Comparison of ENCODE assay signal across 8 cellular contexts in genomic region chr10:122435212-122435827, GRCh38. TPM values are rescaled to one million over a fixed set of nuclear protein-coding genes. Genes with fewer than 3 reads are reported as not detected.
DNase-seq lines count a peak whose midpoint lies in the region; ATAC-seq and TF ChIP-seq lines count a peak whose summit lies in the region.

No MANE protein-coding gene starts in this region.

- no peak overlapping the region for H3K4me3 Mint-ChIP-seq in activated T-cell treated with anti-CD3 and anti-CD28 coated beads, Interleukin-2, amount 50 U/mL, for 4 hours

- H3K9me3 Mint-ChIP-seq in activated T-cell treated with anti-CD3 and anti-CD28 coated beads, Interleukin-2, amount 50 U/mL, for 4 hours = peaks cover 5% of the 10 kb centered on the region

- H3K79me2 ChIP-seq in OCI-LY1 (ENCODE audit: insufficient read depth, low read length) = no peaks in the 10 kb centered on the region

- H3F3A ChIP-seq in OCI-LY1 (ENCODE audit: insufficient read depth, low read length) = no peaks in the 10 kb centered on the region

- H3K9me3 ChIP-seq in OCI-LY1 (ENCODE audit: low read length) (no peaks in the 10 kb centered on the region), mucosa of descending colon (peaks cover 5% of the 10 kb centered on the region)

- no peak overlapping the region for H3K27ac ChIP-seq in OCI-LY1 (ENCODE audit: low read depth, low read length, poor library complexity, severe bottlenecking)
- peak overlapping the region in 31 of 59 donors; percentile 2 to 71 (median 30) for H3K27ac ChIP-seq in dorsolateral prefrontal cortex

- no peaks in the 10 kb centered on the region for H3K27me3 Mint-ChIP-seq in activated T-cell treated with anti-CD3 and anti-CD28 coated beads, Interleukin-2, amount 50 U/mL, for 4 hours (ENCODE audit: low read depth)

- intact Hi-C loops in dorsolateral prefrontal cortex (cut with DNase I) (loop anchor here (2.0 to 10.0 kb wide), 4 partner anchors 91 to 137 kb away; no protein-coding TSS in a partner anchor), mucosa of descending colon (cut with DNase I, micrococcal nuclease) (loop anchor here (1.0 to 5.0 kb wide), 2 partner anchors 136 to 138 kb away; no protein-coding TSS in a partner anchor)

- in situ Hi-C loops in ACHN (cut with HindIII; ENCODE audit: low pct_ligation_motif_present, low pct_unique_long_range_greater_than_20kb, low sequenced_read_pairs) = loop anchor here (25.0 kb wide), 1 partner anchor 148 kb away; no protein-coding TSS in a partner anchor

- no peaks in the 10 kb centered on the region for H3K27me3 ChIP-seq in OCI-LY1 (ENCODE audit: insufficient read depth, low read length)
- H3K27me3 ChIP-seq in dorsolateral prefrontal cortex = no peaks in the 10 kb centered on the region

- DNase-seq in ACHN = peak; percentile 62
- peak; percentile 55 for DNase-seq in HCEC 1CT
- no peak for DNase-seq in dorsolateral prefrontal cortex
- DNase-seq in mucosa of descending colon = peak in 1 of 3 donors; percentile 18
- no peak for DNase-seq in activated T-cell treated with anti-CD3 and anti-CD28 coated beads, Interleukin-2, amount 50 U/mL, for 4 hours
- no peak for DNase-seq in activated CD8-positive, alpha-beta memory T cell treated with anti-CD3 and anti-CD28 coated beads, Interleukin-2, amount 50 U/mL, for 48 hours

- no peaks in the 10 kb centered on the region for H4K20me1 ChIP-seq in OCI-LY1 (ENCODE audit: insufficient read depth, low read length)

- no peak overlapping the region for H3K4me2 ChIP-seq in OCI-LY1 (ENCODE audit: low read length)

- no peaks in the 10 kb centered on the region for H3K36me3 ChIP-seq in OCI-LY1 (ENCODE audit: insufficient read depth, low read length)
- no peaks in the 10 kb centered on the region for H3K36me3 ChIP-seq in mucosa of descending colon (ENCODE audit: low read depth)

- TF ChIP-seq CTCF in OCI-LY1 (IDR thresholded peaks at IDR 0.05; ENCODE audit: low read length) = peak; percentile 62
- TF ChIP-seq CTCF in dorsolateral prefrontal cortex (IDR thresholded peaks at IDR 0.05 in 54 of 56, conservative IDR thresholded peaks at IDR 0.05 in 2 of 56; ENCODE audit: low read depth in 1 of 56, partially characterized antibody in 56 of 56) = peak; percentile 71 to 96 (median 85)
- peak; percentile 14 for TF ChIP-seq CTCF in mucosa of descending colon (IDR thresholded peaks at IDR 0.05)

- ATAC-seq in mucosa of descending colon = peak; percentile 44
- ATAC-seq in activated T-cell treated with anti-CD3 and anti-CD28 coated beads, Interleukin-2, amount 50 U/mL, for 4 hours = no peak
- ATAC-seq in GM18498 (IDR thresholded peaks at IDR 0.05; ENCODE audit: unreplicated experiment) = no peak

- peaks cover 2% of the 10 kb centered on the region for H3K4me1 Mint-ChIP-seq in activated T-cell treated with anti-CD3 and anti-CD28 coated beads, Interleukin-2, amount 50 U/mL, for 4 hours (ENCODE audit: low read depth)

- H3K4me3 ChIP-seq in OCI-LY1 (ENCODE audit: low read depth, low read length, poor library complexity, severe bottlenecking) (no peak overlapping the region), dorsolateral prefrontal cortex (no peak overlapping the region), mucosa of descending colon (no peak overlapping the region)

- no peak overlapping the region for H3K9ac ChIP-seq in OCI-LY1 (ENCODE audit: low read length)

- H3K4me1 ChIP-seq in OCI-LY1 (ENCODE audit: insufficient read depth, low read length, severe bottlenecking) (no peaks in the 10 kb centered on the region), mucosa of descending colon (ENCODE audit: low read depth) (no peaks in the 10 kb centered on the region)

- H3K9me2 ChIP-seq in OCI-LY1 (ENCODE audit: low read depth, low read length) = no peaks in the 10 kb centered on the region

- no peak overlapping the region for H2AFZ ChIP-seq in OCI-LY1 (ENCODE audit: low read length)

- H3K36me3 Mint-ChIP-seq in activated T-cell treated with anti-CD3 and anti-CD28 coated beads, Interleukin-2, amount 50 U/mL, for 4 hours (ENCODE audit: insufficient read depth) = peaks cover 12% of the 10 kb centered on the region

RNA-seq across cellular contexts. Expression of gene ARMS2, which starts 19.1 kb away (rescaled TPM):
- total RNA-seq in dorsolateral prefrontal cortex = 1 to 10 TPM in 1 of 120 experiments, under 1 TPM in 8, not detected in 111; 0.63 to 2.1 (median 0.83) TPM
- total RNA-seq in mucosa of descending colon = not detected
- not detected for total RNA-seq in activated T-cell treated with anti-CD3 and anti-CD28 coated beads, Interleukin-2, amount 50 U/mL, for 4 hours

RNA-seq across cellular contexts. Expression of gene HTRA1, which starts 26.0 kb away (rescaled TPM):
- total RNA-seq in dorsolateral prefrontal cortex = 100 to 1,000 TPM; 154 to 492 (median 263) TPM
- 100 to 1,000 TPM in 1 of 3 donors, 10 to 100 TPM in 2; 11.0 to 122 (median 28.9) TPM for total RNA-seq in mucosa of descending colon
- under 1 TPM; 0.13 to 0.41 (median 0.26) TPM for total RNA-seq in activated T-cell treated with anti-CD3 and anti-CD28 coated beads, Interleukin-2, amount 50 U/mL, for 4 hours

Comparison
In these comparisons a context has a peak if more than half of its experiments do, and no peak if none do; other contexts are left out.
1. DNase-seq: peak in ACHN (single experiment) and HCEC 1CT (single experiment); none in dorsolateral prefrontal cortex (0 of 10), activated T-cell treated with anti-CD3 and anti-CD28 coated beads, Interleukin-2, amount 50 U/mL, for 4 hours (single experiment) and activated CD8-positive, alpha-beta memory T cell treated with anti-CD3 and anti-CD28 coated beads, Interleukin-2, amount 50 U/mL, for 48 hours (single experiment).
2. CTCF ChIP-seq: peak in every context shown above with its lines; median percentile 85 in dorsolateral prefrontal cortex; 62 in OCI-LY1; 14 in mucosa of descending colon.
3. RNA of gene HTRA1, which starts 26.0 kb away (total RNA-seq): 154 to 492 TPM in dorsolateral prefrontal cortex and 11.0 to 122 TPM in mucosa of descending colon; 0.13 to 0.41 TPM in activated T-cell treated with anti-CD3 and anti-CD28 coated beads, Interleukin-2, amount 50 U/mL, for 4 hours; every median in the first group is over 4 times any median in the second.